28 cellular contexts compared by ENCODE assay signal in genomic region chr10:34598972-34599371, GRCh38.
DNase-seq lines count a peak whose midpoint lies in the region; ATAC-seq and TF ChIP-seq lines count a peak whose summit lies in the region.
"Had no signal": no experiment of that assay in that cellular context is flagged by ENCODE, and none has a peak within 500 bp of the region (broad histone marks: within the 10 kb centered on the region; RNA-seq: fewer than 3 reads in every experiment).

No MANE protein-coding gene starts in this region.

- peak overlapping the region; percentile 21; the same call in 1 of the 2 replicates for H4K5ac ChIP-seq in IMR-90 (ENCODE audit: low read depth, low read length)

- peak overlapping the region; percentile 58 for H3K18ac ChIP-seq in IMR-90 (ENCODE audit: low read depth, low read length)

- H3K79me2 ChIP-seq in neural progenitor cell (ENCODE audit: low read depth): peaks cover 43% of the 10 kb centered on the region

- H3K4me1 ChIP-seq in IMR-90 (ENCODE audit: control insufficient read depth, insufficient read depth, low read length) (peaks cover 5% of the 10 kb centered on the region), endodermal cell (ENCODE audit: control insufficient read depth, insufficient read depth, low read length) (no peaks in the 10 kb centered on the region), neural progenitor cell (no peaks in the 10 kb centered on the region), ascending aorta (no peaks in the 10 kb centered on the region)
- H3K4me1 ChIP-seq: Peyer's patch, right atrium auricular region had no signal

- H2AK9ac ChIP-seq in IMR-90 (replicated peaks; ENCODE audit: low read depth, low read length, poor library complexity): peak overlapping the region; percentile 50

- H3K9me1 ChIP-seq in IMR-90 (ENCODE audit: insufficient read depth, low read length): peaks cover 3% of the 10 kb centered on the region

- TF ChIP-seq RAD21 in IMR-90 (IDR thresholded peaks at IDR 0.05; ENCODE audit: low read length): no peak

- in situ Hi-C loops in IMR-90 (cut with MboI; ENCODE audit: low sequenced_read_pairs): no loop called here

- no peaks in the 10 kb centered on the region for H3F3A ChIP-seq in neural progenitor cell (ENCODE audit: low read depth)

- H3K9me3 ChIP-seq in IMR-90 (ENCODE audit: control insufficient read depth, insufficient read depth, low read length) (no peaks in the 10 kb centered on the region), endodermal cell (ENCODE audit: control insufficient read depth, low read length) (no peaks in the 10 kb centered on the region), neural progenitor cell (ENCODE audit: low read depth) (no peaks in the 10 kb centered on the region), ascending aorta (no peaks in the 10 kb centered on the region)
- H3K9me3 ChIP-seq: Peyer's patch, right atrium auricular region, tibial artery had no signal

- H2AFZ ChIP-seq in IMR-90 (replicated peaks; ENCODE audit: low read length, poor library complexity) (peak overlapping the region; percentile 76), neural progenitor cell (replicated peaks) (no peak overlapping the region)

- H3K27ac ChIP-seq in IMR-90 (ENCODE audit: insufficient read depth, low read length) (peak overlapping the region; percentile 12; the same call in 1 of the 2 replicates), endodermal cell (ENCODE audit: low read depth, low read length) (no peak overlapping the region), neural progenitor cell (no peak overlapping the region), ascending aorta (no peak overlapping the region)
- H3K27ac ChIP-seq: Peyer's patch, right atrium auricular region, tibial artery had no signal

- H3K27me3 ChIP-seq in IMR-90 (ENCODE audit: control insufficient read depth, insufficient read depth, low read length) (no peaks in the 10 kb centered on the region), endodermal cell (ENCODE audit: control insufficient read depth, insufficient read depth, low read length, poor library complexity, severe bottlenecking) (no peaks in the 10 kb centered on the region), neural progenitor cell (no peaks in the 10 kb centered on the region), ascending aorta (no peaks in the 10 kb centered on the region)
- H3K27me3 ChIP-seq: Peyer's patch, right atrium auricular region, tibial artery had no signal

- H3K79me1 ChIP-seq in IMR-90 (ENCODE audit: low read depth in 1 of 2, low read length in 2 of 2): peaks cover 5 to 53% of the 10 kb centered on the region in 2 experiments; a peak in 3 of 4 replicates

- 31% methylated on average over 4 of the region's 11 CpGs; no CpG with 5 or more reads in 1 of the 2 experiments for WGBS in IMR-90 (ENCODE audit: extremely low coverage in 2 of 2, insufficient read length in 1 of 2), 2 experiments
- WGBS in endodermal cell (ENCODE audit: insufficient coverage in 1 of 2, insufficient read length in 1 of 2), 2 experiments: 93 to 94% methylated on average over 8 to 11 of the region's 11 CpGs

- peak overlapping the region; percentile 1 for H3K23ac ChIP-seq in IMR-90 (ENCODE audit: low read depth, low read length)

- H3K4ac ChIP-seq in IMR-90 (ENCODE audit: low read depth, low read length): peak overlapping the region; percentile 69

- POLR2A ChIA-PET in IMR-90 (lab: Charles Lee; ENCODE audit: unreplicated experiment): no interaction called here

- H4K8ac ChIP-seq in IMR-90 (ENCODE audit: low read depth in 2 of 2, low read length in 2 of 2): peak overlapping the region in 1 of 2 experiments; percentile 80; a peak in 2 of 4 replicates

- DNase-seq in IMR-90: peak; percentile 91
- DNase-seq in endodermal cell: no peak
- no peak for DNase-seq in neural progenitor cell (ENCODE audit: low spot score)
- DNase-seq in activated naive CD4-positive, alpha-beta T cell treated with anti-CD3 and anti-CD28 coated beads, Interleukin-2, amount 10 ng/mL, durations not matched to agents 7 days and 5 days: no peak
- DNase-seq in NCI-H128 (lab: John Stamatoyannopoulos, UW; ENCODE audit: unreplicated experiment): no peak
- DNase-seq in ascending aorta (ENCODE audit: low spot score in 2 of 2): no peak
- DNase-seq in NCI-H748 treated with DMSO at 0.1 percent for 48 hours (lab: John Stamatoyannopoulos, UW): no peak
- DNase-seq: activated CD4-positive, CD25-positive, alpha-beta regulatory T cell treated with anti-CD3 and anti-CD28 coated beads, Interleukin-2, amount 50 U/mL, for 72 hours; activated CD8-positive, alpha-beta T cell treated with anti-CD3 and anti-CD28 coated beads, Interleukin-2, amount 10 ng/mL, durations not matched to agents 7 days and 5 days; activated effector memory CD4-positive, alpha-beta T cell treated with anti-CD3 and anti-CD28 coated beads, Interleukin-2, amount 50 U/mL, for 16 hours; activated T-cell treated with anti-CD3 and anti-CD28 coated beads for 4 hours; CD8-positive, alpha-beta T cell; DMS53; H7; Kasumi-1; kidney; mammary epithelial cell; NCI-H1694 treated with DMSO at 0.1 percent for 48 hours; NCI-H2171 treated with DMSO at 0.1 percent for 48 hours; NCI-H524; occipital lobe; Peyer's patch; SIG-M5; stimulated activated naive CD8-positive, alpha-beta T cell treated with anti-CD3 and anti-CD28 coated beads, Interleukin-15, Interleukin-2, amounts not matched to agents 100 U/mL and 50 U/mL, for 24 hours; T-cell; tibial artery had no signal

- H2BK120ac ChIP-seq in IMR-90 (ENCODE audit: low read depth, low read length): peak overlapping the region; percentile 63

- H3K36me3 Mint-ChIP-seq in endodermal cell (ENCODE audit: low read depth) (no peaks in the 10 kb centered on the region), neural progenitor cell (no peaks in the 10 kb centered on the region)
- no peaks in the 10 kb centered on the region for H3K36me3 Mint-ChIP-seq in activated naive CD4-positive, alpha-beta T cell treated with anti-CD3 and anti-CD28 coated beads, Interleukin-2, amount 10 ng/mL, durations not matched to agents 7 days and 5 days
- H3K36me3 Mint-ChIP-seq: CD8-positive, alpha-beta T cell; T-cell had no signal

- ATAC-seq in IMR-90 (ENCODE audit: low read depth): peak; percentile 87
- ATAC-seq: activated CD8-positive, alpha-beta T cell treated with anti-CD3 and anti-CD28 coated beads, Interleukin-2, amount 10 ng/mL, durations not matched to agents 7 days and 5 days; CD8-positive, alpha-beta T cell; stimulated activated naive CD8-positive, alpha-beta T cell treated with anti-CD3 and anti-CD28 coated beads, Interleukin-15, Interleukin-2, amounts not matched to agents 100 U/mL and 50 U/mL, for 24 hours; T-cell had no signal

- H3K9ac ChIP-seq in IMR-90 (ENCODE audit: low read depth, low read length): no peak overlapping the region
- H3K9ac ChIP-seq in endodermal cell (ENCODE audit: extremely low read depth, low read length, poor library complexity, severe bottlenecking): no peak overlapping the region
- H3K9ac ChIP-seq in neural progenitor cell: no peak overlapping the region

- no peak for TF ChIP-seq POLR2A in IMR-90 (IDR thresholded peaks at IDR 0.05; ENCODE audit: low read depth, low read length)

- H4K91ac ChIP-seq in IMR-90 (ENCODE audit: insufficient read depth, low read depth, low read length): peak overlapping the region; percentile 64; the same call in 1 of the 2 replicates

- H2BK5ac ChIP-seq in IMR-90 (ENCODE audit: low read depth, low read length, poor library complexity, severe bottlenecking): peak overlapping the region; percentile 82

- intact Hi-C loops in IMR-90 (cut with micrococcal nuclease) (loop anchor here (5.0 kb wide), 1 partner anchor 72 kb away; no protein-coding TSS in a partner anchor), ascending aorta (cut with DNase I) (no loop called here)

- H3K27ac Mint-ChIP-seq in endodermal cell: peak overlapping the region; percentile 5
- H3K27ac Mint-ChIP-seq in neural progenitor cell: peak overlapping the region; percentile 21
- H3K27ac Mint-ChIP-seq in activated naive CD4-positive, alpha-beta T cell treated with anti-CD3 and anti-CD28 coated beads, Interleukin-2, amount 10 ng/mL, durations not matched to agents 7 days and 5 days: no peak overlapping the region
- H3K27ac Mint-ChIP-seq: activated CD8-positive, alpha-beta T cell treated with anti-CD3 and anti-CD28 coated beads, Interleukin-2, amount 10 ng/mL, durations not matched to agents 7 days and 5 days; CD8-positive, alpha-beta T cell; dendritic cell treated with granulocyte-macrophage colony-stimulating factor and Interleukin-4, amounts not matched to agents 40 ng/mL and 50 ng/mL, for 4 days; T-cell had no signal

- H4K20me1 ChIP-seq in IMR-90 (ENCODE audit: insufficient read depth, low read length): peaks cover 7% of the 10 kb centered on the region; the same call in 1 of the 2 replicates
- peaks cover 8% of the 10 kb centered on the region for H4K20me1 ChIP-seq in neural progenitor cell (ENCODE audit: low read depth)

- TF ChIP-seq CTCF in IMR-90 (conservative IDR thresholded peaks at IDR 0.05; ENCODE audit: low read depth, low read length) (no peak), endodermal cell (conservative IDR thresholded peaks at IDR 0.05) (no peak), neural progenitor cell (IDR thresholded peaks at IDR 0.05) (no peak), ascending aorta (IDR thresholded peaks at IDR 0.05) (no peak)

- CTCF ChIA-PET in IMR-90 (lab: Yijun Ruan, JAX): interaction anchor here (0.6 kb wide), 1 partner anchor 15 kb away, joined by 3 read pairs; no protein-coding TSS in a partner anchor
- CTCF ChIA-PET in activated naive CD4-positive, alpha-beta T cell treated with anti-CD3 and anti-CD28 coated beads, Interleukin-2, amount 10 ng/mL, durations not matched to agents 7 days and 5 days (lab: Charles Lee): no interaction called here

- peak overlapping the region; percentile 69; the same call in 1 of the 2 replicates for H2BK20ac ChIP-seq in IMR-90 (ENCODE audit: low read depth, low read length)

- dilution Hi-C loops in IMR-90 (cut with HindIII; ENCODE audit: low sequenced_read_pairs, unreplicated experiment): no loop called here

- H3K4me3 ChIP-seq in IMR-90 (ENCODE audit: insufficient read depth, low read depth, low read length) (no peak overlapping the region; the same call in 1 of the 2 replicates), endodermal cell (ENCODE audit: low read length) (no peak overlapping the region), neural progenitor cell (no peak overlapping the region), ascending aorta (no peak overlapping the region)
- H3K4me3 ChIP-seq: Peyer's patch, right atrium auricular region, tibial artery had no signal

- H3K4me3 Mint-ChIP-seq in endodermal cell: no peak overlapping the region
- H3K4me3 Mint-ChIP-seq in neural progenitor cell: no peak overlapping the region
- H3K4me3 Mint-ChIP-seq in activated naive CD4-positive, alpha-beta T cell treated with anti-CD3 and anti-CD28 coated beads, Interleukin-2, amount 10 ng/mL, durations not matched to agents 7 days and 5 days: no peak overlapping the region
- H3K4me3 Mint-ChIP-seq: activated CD8-positive, alpha-beta T cell treated with anti-CD3 and anti-CD28 coated beads, Interleukin-2, amount 10 ng/mL, durations not matched to agents 7 days and 5 days; CD8-positive, alpha-beta T cell; dendritic cell treated with granulocyte-macrophage colony-stimulating factor and Interleukin-4, amounts not matched to agents 40 ng/mL and 50 ng/mL, for 4 days; T-cell had no signal

- H3K4me1 Mint-ChIP-seq in endodermal cell: peaks cover 15% of the 10 kb centered on the region
- H3K4me1 Mint-ChIP-seq in neural progenitor cell: peaks cover 5% of the 10 kb centered on the region
- H3K4me1 Mint-ChIP-seq in activated naive CD4-positive, alpha-beta T cell treated with anti-CD3 and anti-CD28 coated beads, Interleukin-2, amount 10 ng/mL, durations not matched to agents 7 days and 5 days: no peaks in the 10 kb centered on the region
- H3K4me1 Mint-ChIP-seq: T-cell had no signal

- H2AK5ac ChIP-seq in IMR-90 (ENCODE audit: low read depth, low read length): peak overlapping the region; percentile 66

- no peaks in the 10 kb centered on the region for H3K36me3 ChIP-seq in IMR-90 (ENCODE audit: control insufficient read depth, insufficient read depth, low read length)
- no peaks in the 10 kb centered on the region for H3K36me3 ChIP-seq in endodermal cell (ENCODE audit: control insufficient read depth, insufficient read depth, low read length)
- no peaks in the 10 kb centered on the region for H3K36me3 ChIP-seq in neural progenitor cell
- no peaks in the 10 kb centered on the region for H3K36me3 ChIP-seq in ascending aorta
- H3K36me3 ChIP-seq: Peyer's patch, right atrium auricular region, tibial artery had no signal

- BruUV-seq in IMR-90 (replicated peaks; lab: Mats Ljungman, UMichigan): no TSS peak

- H2BK15ac ChIP-seq in IMR-90 (ENCODE audit: low read depth, low read length): peak overlapping the region; percentile 36; the same call in 1 of the 3 replicates

- no peaks in the 10 kb centered on the region for H3K27me3 Mint-ChIP-seq in endodermal cell (ENCODE audit: insufficient read depth)
- H3K27me3 Mint-ChIP-seq in neural progenitor cell (ENCODE audit: insufficient read depth, low read depth): no peaks in the 10 kb centered on the region
- H3K27me3 Mint-ChIP-seq in activated naive CD4-positive, alpha-beta T cell treated with anti-CD3 and anti-CD28 coated beads, Interleukin-2, amount 10 ng/mL, durations not matched to agents 7 days and 5 days: peaks cover 4% of the 10 kb centered on the region

- peak overlapping the region; percentile 62 for H3K14ac ChIP-seq in IMR-90 (replicated peaks; ENCODE audit: low read depth, low read length)

- H3K4me2 ChIP-seq in IMR-90 (ENCODE audit: low read depth, low read length) (peak overlapping the region; percentile 49), neural progenitor cell (no peak overlapping the region)

- no peak overlapping the region for H3K56ac ChIP-seq in IMR-90 (ENCODE audit: extremely low read depth, insufficient read depth, low read length)

- no peaks in the 10 kb centered on the region for H3K9me3 Mint-ChIP-seq in endodermal cell
- H3K9me3 Mint-ChIP-seq in neural progenitor cell: no peaks in the 10 kb centered on the region
- no peaks in the 10 kb centered on the region for H3K9me3 Mint-ChIP-seq in activated naive CD4-positive, alpha-beta T cell treated with anti-CD3 and anti-CD28 coated beads, Interleukin-2, amount 10 ng/mL, durations not matched to agents 7 days and 5 days
- H3K9me3 Mint-ChIP-seq: CD8-positive, alpha-beta T cell; dendritic cell treated with granulocyte-macrophage colony-stimulating factor and Interleukin-4, amounts not matched to agents 40 ng/mL and 50 ng/mL, for 4 days had no signal
